ENCODE assay signal across 10 cellular contexts in genomic region chr15:32855942-32856341, GRCh38.
A peak's percentile ranks its signal among the peaks of the same experiment; 100 is the strongest.
DNase-seq lines count a peak whose midpoint lies in the region; ATAC-seq and TF ChIP-seq lines count a peak whose summit lies in the region.
"Had no signal": no experiment of that assay in that cellular context is flagged by ENCODE, and none has a peak within 500 bp of the region (broad histone marks: within the 10 kb centered on the region; RNA-seq: fewer than 3 reads in every experiment).

No MANE protein-coding gene starts in this region.

- no peak for TF ChIP-seq CTCF in right atrium auricular region (IDR thresholded peaks at IDR 0.05)
- peak; percentile 10 for TF ChIP-seq CTCF in astrocyte of the spinal cord (IDR thresholded peaks at IDR 0.05; ENCODE audit: low read depth, low read length)

- DNase-seq in Right ventricle myocardium inferior (ENCODE audit: missing footprints) = no peak
- DNase-seq in right atrium auricular region (ENCODE audit: low spot score) = no peak
- DNase-seq in astrocyte of the spinal cord (ENCODE audit: low read depth, low spot score) = peak; percentile 99
- peak; percentile 53 for DNase-seq in iPS-NIHi7 (ENCODE audit: extremely low spot score)
- no peak for DNase-seq in aorta
- DNase-seq in NCI-H1105 (lab: John Stamatoyannopoulos, UW) = no peak
- DNase-seq in SKM-1 treated with dmso at 0.1 percent for 144 hours (lab: John Stamatoyannopoulos, UW; ENCODE audit: unreplicated experiment) = no peak
- DNase-seq in HEK293T (ENCODE audit: extremely low spot score) = no peak
- DNase-seq: SHP77 treated with DMSO at 0.1 percent for 48 hours had no signal

- H3K27me3 ChIP-seq in right atrium auricular region (no peaks in the 10 kb centered on the region), aorta (ENCODE audit: control insufficient read depth in 1 of 2, insufficient read depth in 2 of 2, low read length in 1 of 2) (no peaks in the 10 kb centered on the region)
- H3K27me3 ChIP-seq: BLaER1 had no signal

- POLR2A ChIA-PET in HEK293T (lab: Yijun Ruan, JAX) = no interaction called here

- intact Hi-C loops in Right ventricle myocardium inferior (cut with DNase I) (no loop called here), aorta (cut with DNase I) (no loop called here)

- H3K4me1 ChIP-seq in right atrium auricular region (no peaks in the 10 kb centered on the region), aorta (ENCODE audit: control insufficient read depth in 1 of 2, insufficient read depth in 2 of 2, low read length in 2 of 2) (peaks cover 4 to 10% of the 10 kb centered on the region in 2 donors)

- CTCF ChIA-PET in HEK293T (lab: Yijun Ruan, JAX) = interaction anchor here (0.6 kb wide), 1 partner anchor 12 kb away, joined by 3 read pairs; no protein-coding TSS in a partner anchor

- no peak overlapping the region for H3K4me3 ChIP-seq in right atrium auricular region
- H3K4me3 ChIP-seq in astrocyte of the spinal cord (ENCODE audit: low read depth, low read length) = no peak overlapping the region
- H3K4me3 ChIP-seq in aorta (ENCODE audit: low read length in 2 of 2) = no peak overlapping the region
- H3K4me3 ChIP-seq: BLaER1 had no signal

- in situ Hi-C loops in astrocyte of the spinal cord (cut with HindIII; ENCODE audit: low sequenced_read_pairs) = no loop called here

- H3K27ac ChIP-seq in right atrium auricular region (peak overlapping the region in 1 of 2 donors; percentile 45), aorta (ENCODE audit: low read depth in 1 of 2, low read length in 2 of 2) (peak overlapping the region in 1 of 2 donors; percentile 87)
- H3K27ac ChIP-seq: BLaER1 had no signal

- H3K9me3 ChIP-seq in right atrium auricular region (no peaks in the 10 kb centered on the region), aorta (ENCODE audit: control insufficient read depth, low read length) (no peaks in the 10 kb centered on the region)
- H3K9me3 ChIP-seq: BLaER1 had no signal

- H3K36me3 ChIP-seq in right atrium auricular region = no peaks in the 10 kb centered on the region
- H3K36me3 ChIP-seq in aorta (ENCODE audit: control insufficient read depth in 1 of 2, insufficient read depth in 2 of 2, low read length in 1 of 2) = no peaks in the 10 kb centered on the region
- H3K36me3 ChIP-seq: BLaER1 had no signal

- peak; percentile 93 for ATAC-seq in Right ventricle myocardium inferior
- peak; percentile 85 for ATAC-seq in aorta (ENCODE audit: low FRiP score)

TF ChIP-seq in HEK293T, 16 proteins besides CTCF, POLR2A, EP300 and RAD21:
- TF ChIP-seq HDGF (IDR thresholded peaks at IDR 0.05; ENCODE audit: borderline replicate concordance) (no peak), L3MBTL2 (conservative IDR thresholded peaks at IDR 0.05) (no peak), BHLHE40 (IDR thresholded peaks at IDR 0.05; ENCODE audit: borderline replicate concordance) (no peak), SUZ12 (IDR thresholded peaks at IDR 0.05) (no peak), FOXA1 (IDR thresholded peaks at IDR 0.05) (no peak), ZNF384 (IDR thresholded peaks at IDR 0.05) (no peak), FOXK2 (IDR thresholded peaks at IDR 0.05) (no peak), SP1 (IDR thresholded peaks at IDR 0.05) (no peak), NFRKB (IDR thresholded peaks at IDR 0.05) (no peak), FOXM1 (IDR thresholded peaks at IDR 0.05; ENCODE audit: borderline replicate concordance) (no peak), CTBP1 (IDR thresholded peaks at IDR 0.05; ENCODE audit: borderline replicate concordance) (no peak), PKNOX1 (IDR thresholded peaks at IDR 0.05) (no peak), LEF1 (IDR thresholded peaks at IDR 0.05; ENCODE audit: borderline replicate concordance) (no peak), TARDBP (IDR thresholded peaks at IDR 0.05) (no peak), ELF4 (IDR thresholded peaks at IDR 0.05) (no peak), ARNT (IDR thresholded peaks at IDR 0.05) (no peak)

Comparison
In these comparisons a context has a peak if more than half of its experiments do, and no peak if none do; other contexts are left out.
1. DNase-seq: peak in astrocyte of the spinal cord (single experiment) and iPS-NIHi7 (single experiment); none in Right ventricle myocardium inferior (single experiment), right atrium auricular region (single experiment), aorta (0 of 2), NCI-H1105 (single experiment), SKM-1 treated with dmso at 0.1 percent for 144 hours (single experiment) and HEK293T (single experiment).